Comparison of ENCODE assay signal across 18 cellular contexts in the genomic region with DNA sequence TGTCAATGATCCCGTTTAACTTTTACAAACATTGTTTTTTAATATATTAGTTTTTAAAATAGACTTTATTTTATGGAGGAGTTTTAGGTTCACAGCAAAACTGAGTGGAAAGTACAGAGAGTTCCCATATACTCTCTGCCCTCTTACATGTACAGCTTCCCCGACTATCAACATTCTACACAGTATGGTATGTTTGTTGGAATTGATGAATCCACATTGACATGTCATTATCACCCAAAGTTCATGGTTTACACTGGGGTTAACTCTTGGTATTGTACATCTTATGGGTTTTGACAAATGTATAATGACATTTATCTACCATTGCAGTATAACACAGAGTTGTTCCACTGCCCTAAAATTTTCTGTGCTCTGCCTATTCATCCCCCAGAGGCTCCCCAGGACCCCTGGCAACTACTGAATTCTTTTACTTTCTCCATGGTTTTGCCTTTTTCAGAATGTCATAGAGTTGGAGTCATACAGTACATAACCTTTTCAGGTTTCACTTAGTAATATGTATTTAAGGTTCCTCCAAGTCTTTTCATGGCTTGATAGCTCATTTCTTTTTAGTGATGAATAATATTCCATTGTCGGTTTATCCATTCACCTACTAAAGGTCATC. TPM values are rescaled to one million over a fixed set of nuclear protein-coding genes. Genes with fewer than 3 reads are reported as not detected.
DNase-seq lines count a peak whose midpoint lies in the region; ATAC-seq and TF ChIP-seq lines count a peak whose summit lies in the region.
"Had no signal": no experiment of that assay in that cellular context is flagged by ENCODE, and none has a peak within 500 bp of the region (broad histone marks: within the 10 kb centered on the region; RNA-seq: fewer than 3 reads in every experiment).

No MANE protein-coding gene starts in this region.

- no peaks in the 10 kb centered on the region for H3K36me3 Mint-ChIP-seq in activated CD4-positive, alpha-beta T cell treated with anti-CD3 and anti-CD28 coated beads for 36 hours (ENCODE audit: low read depth)
- H3K36me3 Mint-ChIP-seq in activated naive CD8-positive, alpha-beta T cell treated with anti-CD3 and anti-CD28 coated beads, Interleukin-2, amount 50 U/mL, for 24 hours (ENCODE audit: low read depth): peaks cover 2% of the 10 kb centered on the region
- peaks cover 10% of the 10 kb centered on the region for H3K36me3 Mint-ChIP-seq in activated naive CD8-positive, alpha-beta T cell treated with anti-CD3 and anti-CD28 coated beads for 36 hours
- no peaks in the 10 kb centered on the region for H3K36me3 Mint-ChIP-seq in endothelial cell (ENCODE audit: low read depth, unreplicated experiment)
- peaks cover 9% of the 10 kb centered on the region for H3K36me3 Mint-ChIP-seq in stimulated activated naive CD8-positive, alpha-beta T cell treated with anti-CD3 and anti-CD28 coated beads, Interleukin-15, Interleukin-2, amounts not matched to agents 100 ng/mL and 50 ng/mL, for 24 hours (ENCODE audit: low read depth)
- H3K36me3 Mint-ChIP-seq: CD4-positive, alpha-beta memory T cell had no signal

- intact Hi-C loops in activated CD4-positive, alpha-beta T cell treated with anti-CD3 and anti-CD28 coated beads for 36 hours (cut with DNase I, micrococcal nuclease): no loop called here

- TF ChIP-seq CTCF in endothelial cell (IDR thresholded peaks at IDR 0.05; ENCODE audit: unreplicated experiment): no peak

- CTCF ChIA-PET in activated CD4-positive, alpha-beta T cell treated with anti-CD3 and anti-CD28 coated beads for 36 hours (lab: Charles Lee): interaction anchor here (1.2 to 2.1 kb wide), 3 partner anchors 9 to 279 kb away, joined by 3 to 6 read pairs (median 5); no protein-coding TSS in a partner anchor

- H3K4me1 Mint-ChIP-seq in activated CD4-positive, alpha-beta T cell treated with anti-CD3 and anti-CD28 coated beads for 36 hours: peaks cover 28% of the 10 kb centered on the region
- H3K4me1 Mint-ChIP-seq in activated naive CD8-positive, alpha-beta T cell treated with anti-CD3 and anti-CD28 coated beads, Interleukin-2, amount 50 U/mL, for 24 hours: peaks cover 48% of the 10 kb centered on the region
- H3K4me1 Mint-ChIP-seq in activated naive CD8-positive, alpha-beta T cell treated with anti-CD3 and anti-CD28 coated beads for 36 hours: peaks cover 30% of the 10 kb centered on the region
- H3K4me1 Mint-ChIP-seq in endothelial cell (ENCODE audit: unreplicated experiment): peaks cover 33% of the 10 kb centered on the region
- peaks cover 43% of the 10 kb centered on the region for H3K4me1 Mint-ChIP-seq in stimulated activated naive CD8-positive, alpha-beta T cell treated with anti-CD3 and anti-CD28 coated beads, Interleukin-15, Interleukin-2, amounts not matched to agents 100 ng/mL and 50 ng/mL, for 24 hours (ENCODE audit: low read depth)

- no peaks in the 10 kb centered on the region for H3K27me3 Mint-ChIP-seq in activated CD4-positive, alpha-beta T cell treated with anti-CD3 and anti-CD28 coated beads for 36 hours
- H3K27me3 Mint-ChIP-seq in activated naive CD8-positive, alpha-beta T cell treated with anti-CD3 and anti-CD28 coated beads, Interleukin-2, amount 50 U/mL, for 24 hours: no peaks in the 10 kb centered on the region
- H3K27me3 Mint-ChIP-seq in activated naive CD8-positive, alpha-beta T cell treated with anti-CD3 and anti-CD28 coated beads for 36 hours: no peaks in the 10 kb centered on the region
- peaks cover 2% of the 10 kb centered on the region for H3K27me3 Mint-ChIP-seq in endothelial cell (ENCODE audit: unreplicated experiment)
- H3K27me3 Mint-ChIP-seq in stimulated activated naive CD8-positive, alpha-beta T cell treated with anti-CD3 and anti-CD28 coated beads, Interleukin-15, Interleukin-2, amounts not matched to agents 100 ng/mL and 50 ng/mL, for 24 hours: no peaks in the 10 kb centered on the region
- H3K27me3 Mint-ChIP-seq: CD4-positive, alpha-beta memory T cell had no signal

- POLR2A ChIA-PET in activated CD4-positive, alpha-beta T cell treated with anti-CD3 and anti-CD28 coated beads for 36 hours (lab: Charles Lee): no interaction called here

- no peak overlapping the region for H3K4me3 Mint-ChIP-seq in activated CD4-positive, alpha-beta T cell treated with anti-CD3 and anti-CD28 coated beads for 36 hours
- peak overlapping the region; percentile 4 for H3K4me3 Mint-ChIP-seq in activated naive CD8-positive, alpha-beta T cell treated with anti-CD3 and anti-CD28 coated beads, Interleukin-2, amount 50 U/mL, for 24 hours
- H3K4me3 Mint-ChIP-seq in activated naive CD8-positive, alpha-beta T cell treated with anti-CD3 and anti-CD28 coated beads for 36 hours: no peak overlapping the region
- H3K4me3 Mint-ChIP-seq in endothelial cell (ENCODE audit: unreplicated experiment): no peak overlapping the region
- H3K4me3 Mint-ChIP-seq in stimulated activated naive CD8-positive, alpha-beta T cell treated with anti-CD3 and anti-CD28 coated beads, Interleukin-15, Interleukin-2, amounts not matched to agents 100 ng/mL and 50 ng/mL, for 24 hours: no peak overlapping the region
- H3K4me3 Mint-ChIP-seq: CD14-positive monocyte; CD4-positive, alpha-beta memory T cell; HFFc6 had no signal

- peak; percentile 55 for ATAC-seq in activated CD4-positive, alpha-beta T cell treated with anti-CD3 and anti-CD28 coated beads for 36 hours
- peak; percentile 93 for ATAC-seq in activated naive CD8-positive, alpha-beta T cell treated with anti-CD3 and anti-CD28 coated beads, Interleukin-2, amount 50 U/mL, for 24 hours
- ATAC-seq: A549, HCT116 had no signal

- no peak for DNase-seq in activated CD4-positive, alpha-beta T cell treated with anti-CD3 and anti-CD28 coated beads for 36 hours
- DNase-seq in activated CD4-positive, alpha-beta T cell treated with anti-CD3 and anti-CD28 coated beads, Interleukin-2, amount 50 U/mL, for 48 hours: no peak
- no peak for DNase-seq in activated naive CD8-positive, alpha-beta T cell treated with anti-CD3 and anti-CD28 coated beads, Interleukin-2, amount 50 U/mL, for 24 hours
- DNase-seq in activated naive CD8-positive, alpha-beta T cell treated with anti-CD3 and anti-CD28 coated beads for 36 hours: no peak
- DNase-seq in endothelial cell (ENCODE audit: low spot score) (no peak), NCI-H446 (lab: John Stamatoyannopoulos, UW) (no peak), AG08395 (ENCODE audit: low spot score) (no peak)
- DNase-seq: CD4-positive, alpha-beta memory T cell; DMS153; DMS79; GDM1; GOT3; H7; HFFc6 had no signal

- no peak overlapping the region for H3K27ac Mint-ChIP-seq in activated CD4-positive, alpha-beta T cell treated with anti-CD3 and anti-CD28 coated beads for 36 hours
- H3K27ac Mint-ChIP-seq in activated naive CD8-positive, alpha-beta T cell treated with anti-CD3 and anti-CD28 coated beads, Interleukin-2, amount 50 U/mL, for 24 hours: peak overlapping the region; percentile 84
- no peak overlapping the region for H3K27ac Mint-ChIP-seq in activated naive CD8-positive, alpha-beta T cell treated with anti-CD3 and anti-CD28 coated beads for 36 hours
- peak overlapping the region; percentile 88 for H3K27ac Mint-ChIP-seq in endothelial cell (ENCODE audit: unreplicated experiment)
- H3K27ac Mint-ChIP-seq in stimulated activated naive CD8-positive, alpha-beta T cell treated with anti-CD3 and anti-CD28 coated beads, Interleukin-15, Interleukin-2, amounts not matched to agents 100 ng/mL and 50 ng/mL, for 24 hours: peak overlapping the region; percentile 95
- H3K27ac Mint-ChIP-seq: CD14-positive monocyte, HFFc6 had no signal

- H3K9me3 Mint-ChIP-seq in activated CD4-positive, alpha-beta T cell treated with anti-CD3 and anti-CD28 coated beads for 36 hours (ENCODE audit: low read depth): no peaks in the 10 kb centered on the region
- H3K9me3 Mint-ChIP-seq in activated naive CD8-positive, alpha-beta T cell treated with anti-CD3 and anti-CD28 coated beads, Interleukin-2, amount 50 U/mL, for 24 hours: no peaks in the 10 kb centered on the region
- H3K9me3 Mint-ChIP-seq in activated naive CD8-positive, alpha-beta T cell treated with anti-CD3 and anti-CD28 coated beads for 36 hours: no peaks in the 10 kb centered on the region
- H3K9me3 Mint-ChIP-seq in endothelial cell (ENCODE audit: unreplicated experiment): no peaks in the 10 kb centered on the region
- H3K9me3 Mint-ChIP-seq in stimulated activated naive CD8-positive, alpha-beta T cell treated with anti-CD3 and anti-CD28 coated beads, Interleukin-15, Interleukin-2, amounts not matched to agents 100 ng/mL and 50 ng/mL, for 24 hours: no peaks in the 10 kb centered on the region
- H3K9me3 Mint-ChIP-seq: CD4-positive, alpha-beta memory T cell; HFFc6 had no signal

RNA-seq across cellular contexts. Expression of a gene that starts 5.5 kb away (rescaled TPM):
- 1 to 10 TPM; 2.5 to 4.3 TPM for total RNA-seq in activated CD4-positive, alpha-beta T cell treated with anti-CD3 and anti-CD28 coated beads for 36 hours
- total RNA-seq in activated naive CD8-positive, alpha-beta T cell treated with anti-CD3 and anti-CD28 coated beads for 36 hours: 1 to 10 TPM; 2.4 to 2.7 TPM
- 12.9 TPM for total RNA-seq in endothelial cell (ENCODE audit: unreplicated experiment)

RNA-seq across cellular contexts. Expression of a gene that starts 5.8 kb away (rescaled TPM):
- 1 to 10 TPM; 2.0 to 2.4 TPM for total RNA-seq in activated CD4-positive, alpha-beta T cell treated with anti-CD3 and anti-CD28 coated beads for 36 hours
- total RNA-seq in activated naive CD8-positive, alpha-beta T cell treated with anti-CD3 and anti-CD28 coated beads for 36 hours: 1 to 10 TPM; 1.5 to 1.7 TPM
- 1.6 TPM for total RNA-seq in endothelial cell (ENCODE audit: unreplicated experiment)

Comparison
In these comparisons a context has a peak if more than half of its experiments do, and no peak if none do; other contexts are left out.
1. H3K27ac Mint-ChIP-seq: peak in activated naive CD8-positive, alpha-beta T cell treated with anti-CD3 and anti-CD28 coated beads, Interleukin-2, amount 50 U/mL, for 24 hours (single experiment), endothelial cell (single experiment) and stimulated activated naive CD8-positive, alpha-beta T cell treated with anti-CD3 and anti-CD28 coated beads, Interleukin-15, Interleukin-2, amounts not matched to agents 100 ng/mL and 50 ng/mL, for 24 hours (single experiment); none in activated CD4-positive, alpha-beta T cell treated with anti-CD3 and anti-CD28 coated beads for 36 hours (single experiment) and activated naive CD8-positive, alpha-beta T cell treated with anti-CD3 and anti-CD28 coated beads for 36 hours (single experiment).